In genomic region chr16:2149630-2150417, GRCh38 we compare ENCODE assay signal across 1 cellular context.
A peak's percentile ranks its signal among the peaks of the same experiment; 100 is the strongest.
TF ChIP-seq lines count a peak whose summit lies in the region.

No MANE protein-coding gene starts in this region.

TF ChIP-seq in HepG2, 621 proteins besides CTCF, POLR2A, EP300 and RAD21 (continued from another document and continues in another):
- no peak for TF ChIP-seq RNF219 (CRISPR knock-in tag; IDR thresholded peaks at IDR 0.05)
- TF ChIP-seq, protein P1, sequence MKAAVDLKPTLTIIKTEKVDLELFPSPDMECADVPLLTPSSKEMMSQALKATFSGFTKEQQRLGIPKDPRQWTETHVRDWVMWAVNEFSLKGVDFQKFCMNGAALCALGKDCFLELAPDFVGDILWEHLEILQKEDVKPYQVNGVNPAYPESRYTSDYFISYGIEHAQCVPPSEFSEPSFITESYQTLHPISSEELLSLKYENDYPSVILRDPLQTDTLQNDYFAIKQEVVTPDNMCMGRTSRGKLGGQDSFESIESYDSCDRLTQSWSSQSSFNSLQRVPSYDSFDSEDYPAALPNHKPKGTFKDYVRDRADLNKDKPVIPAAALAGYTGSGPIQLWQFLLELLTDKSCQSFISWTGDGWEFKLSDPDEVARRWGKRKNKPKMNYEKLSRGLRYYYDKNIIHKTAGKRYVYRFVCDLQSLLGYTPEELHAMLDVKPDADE (CRISPR knock-in tag; IDR thresholded peaks at IDR 0.05) = 0 out of 2 replicates have a peak, but pooled peaks have one; percentile 5
- TF ChIP-seq, protein P2, sequence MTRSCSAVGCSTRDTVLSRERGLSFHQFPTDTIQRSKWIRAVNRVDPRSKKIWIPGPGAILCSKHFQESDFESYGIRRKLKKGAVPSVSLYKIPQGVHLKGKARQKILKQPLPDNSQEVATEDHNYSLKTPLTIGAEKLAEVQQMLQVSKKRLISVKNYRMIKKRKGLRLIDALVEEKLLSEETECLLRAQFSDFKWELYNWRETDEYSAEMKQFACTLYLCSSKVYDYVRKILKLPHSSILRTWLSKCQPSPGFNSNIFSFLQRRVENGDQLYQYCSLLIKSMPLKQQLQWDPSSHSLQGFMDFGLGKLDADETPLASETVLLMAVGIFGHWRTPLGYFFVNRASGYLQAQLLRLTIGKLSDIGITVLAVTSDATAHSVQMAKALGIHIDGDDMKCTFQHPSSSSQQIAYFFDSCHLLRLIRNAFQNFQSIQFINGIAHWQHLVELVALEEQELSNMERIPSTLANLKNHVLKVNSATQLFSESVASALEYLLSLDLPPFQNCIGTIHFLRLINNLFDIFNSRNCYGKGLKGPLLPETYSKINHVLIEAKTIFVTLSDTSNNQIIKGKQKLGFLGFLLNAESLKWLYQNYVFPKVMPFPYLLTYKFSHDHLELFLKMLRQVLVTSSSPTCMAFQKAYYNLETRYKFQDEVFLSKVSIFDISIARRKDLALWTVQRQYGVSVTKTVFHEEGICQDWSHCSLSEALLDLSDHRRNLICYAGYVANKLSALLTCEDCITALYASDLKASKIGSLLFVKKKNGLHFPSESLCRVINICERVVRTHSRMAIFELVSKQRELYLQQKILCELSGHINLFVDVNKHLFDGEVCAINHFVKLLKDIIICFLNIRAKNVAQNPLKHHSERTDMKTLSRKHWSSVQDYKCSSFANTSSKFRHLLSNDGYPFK (CRISPR knock-in tag; IDR thresholded peaks at IDR 0.05; ENCODE audit: borderline replicate concordance) = peak; percentile 86
- TF ChIP-seq, protein P3, sequence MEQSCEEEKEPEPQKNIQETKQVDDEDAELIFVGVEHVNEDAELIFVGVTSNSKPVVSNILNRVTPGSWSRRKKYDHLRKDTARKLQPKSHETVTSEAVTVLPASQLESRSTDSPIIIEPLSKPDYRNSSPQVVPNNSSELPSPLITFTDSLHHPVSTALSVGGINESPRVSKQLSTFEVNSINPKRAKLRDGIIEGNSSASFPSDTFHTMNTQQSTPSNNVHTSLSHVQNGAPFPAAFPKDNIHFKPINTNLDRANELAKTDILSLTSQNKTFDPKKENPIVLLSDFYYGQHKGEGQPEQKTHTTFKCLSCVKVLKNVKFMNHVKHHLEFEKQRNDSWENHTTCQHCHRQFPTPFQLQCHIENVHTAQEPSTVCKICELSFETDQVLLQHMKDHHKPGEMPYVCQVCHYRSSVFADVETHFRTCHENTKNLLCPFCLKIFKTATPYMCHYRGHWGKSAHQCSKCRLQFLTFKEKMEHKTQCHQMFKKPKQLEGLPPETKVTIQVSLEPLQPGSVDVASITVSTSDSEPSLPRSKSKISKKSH (CRISPR knock-in tag; IDR thresholded peaks at IDR 0.05; ENCODE audit: borderline replicate concordance) = peak; percentile 56; the same call in 1 of the 2 replicates
- peak in 1 of 2 experiments; percentile 20; a peak in 1 of 4 replicates for TF ChIP-seq KLF16 (CRISPR knock-in tag; IDR thresholded peaks at IDR 0.05)
- TF ChIP-seq, protein P4, sequence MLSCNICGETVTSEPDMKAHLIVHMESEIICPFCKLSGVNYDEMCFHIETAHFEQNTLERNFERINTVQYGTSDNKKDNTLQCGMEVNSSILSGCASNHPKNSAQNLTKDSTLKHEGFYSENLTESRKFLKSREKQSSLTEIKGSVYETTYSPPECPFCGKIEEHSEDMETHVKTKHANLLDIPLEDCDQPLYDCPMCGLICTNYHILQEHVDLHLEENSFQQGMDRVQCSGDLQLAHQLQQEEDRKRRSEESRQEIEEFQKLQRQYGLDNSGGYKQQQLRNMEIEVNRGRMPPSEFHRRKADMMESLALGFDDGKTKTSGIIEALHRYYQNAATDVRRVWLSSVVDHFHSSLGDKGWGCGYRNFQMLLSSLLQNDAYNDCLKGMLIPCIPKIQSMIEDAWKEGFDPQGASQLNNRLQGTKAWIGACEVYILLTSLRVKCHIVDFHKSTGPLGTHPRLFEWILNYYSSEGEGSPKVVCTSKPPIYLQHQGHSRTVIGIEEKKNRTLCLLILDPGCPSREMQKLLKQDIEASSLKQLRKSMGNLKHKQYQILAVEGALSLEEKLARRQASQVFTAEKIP (CRISPR knock-in tag; IDR thresholded peaks at IDR 0.05; ENCODE audit: borderline replicate concordance) = no peak
- TF ChIP-seq, protein P5, sequence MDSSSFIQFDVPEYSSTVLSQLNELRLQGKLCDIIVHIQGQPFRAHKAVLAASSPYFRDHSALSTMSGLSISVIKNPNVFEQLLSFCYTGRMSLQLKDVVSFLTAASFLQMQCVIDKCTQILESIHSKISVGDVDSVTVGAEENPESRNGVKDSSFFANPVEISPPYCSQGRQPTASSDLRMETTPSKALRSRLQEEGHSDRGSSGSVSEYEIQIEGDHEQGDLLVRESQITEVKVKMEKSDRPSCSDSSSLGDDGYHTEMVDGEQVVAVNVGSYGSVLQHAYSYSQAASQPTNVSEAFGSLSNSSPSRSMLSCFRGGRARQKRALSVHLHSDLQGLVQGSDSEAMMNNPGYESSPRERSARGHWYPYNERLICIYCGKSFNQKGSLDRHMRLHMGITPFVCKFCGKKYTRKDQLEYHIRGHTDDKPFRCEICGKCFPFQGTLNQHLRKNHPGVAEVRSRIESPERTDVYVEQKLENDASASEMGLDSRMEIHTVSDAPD (CRISPR knock-in tag; IDR thresholded peaks at IDR 0.05) = 0 out of 2 replicates have a peak, but pooled peaks have one; percentile 50
- 0 out of 2 replicates have a peak, but pooled peaks have one; percentile 19 for TF ChIP-seq ZNF674 (CRISPR knock-in tag; IDR thresholded peaks at IDR 0.05; ENCODE audit: low read depth)
- TF ChIP-seq RARA (CRISPR knock-in tag; IDR thresholded peaks at IDR 0.05) = no peak
- no peak for TF ChIP-seq CSRNP2 (CRISPR knock-in tag; conservative IDR thresholded peaks at IDR 0.05; ENCODE audit: low read depth)
- no peak for TF ChIP-seq ZNF724P (CRISPR knock-in tag; IDR thresholded peaks at IDR 0.05; ENCODE audit: borderline replicate concordance)
- TF ChIP-seq, protein P6, sequence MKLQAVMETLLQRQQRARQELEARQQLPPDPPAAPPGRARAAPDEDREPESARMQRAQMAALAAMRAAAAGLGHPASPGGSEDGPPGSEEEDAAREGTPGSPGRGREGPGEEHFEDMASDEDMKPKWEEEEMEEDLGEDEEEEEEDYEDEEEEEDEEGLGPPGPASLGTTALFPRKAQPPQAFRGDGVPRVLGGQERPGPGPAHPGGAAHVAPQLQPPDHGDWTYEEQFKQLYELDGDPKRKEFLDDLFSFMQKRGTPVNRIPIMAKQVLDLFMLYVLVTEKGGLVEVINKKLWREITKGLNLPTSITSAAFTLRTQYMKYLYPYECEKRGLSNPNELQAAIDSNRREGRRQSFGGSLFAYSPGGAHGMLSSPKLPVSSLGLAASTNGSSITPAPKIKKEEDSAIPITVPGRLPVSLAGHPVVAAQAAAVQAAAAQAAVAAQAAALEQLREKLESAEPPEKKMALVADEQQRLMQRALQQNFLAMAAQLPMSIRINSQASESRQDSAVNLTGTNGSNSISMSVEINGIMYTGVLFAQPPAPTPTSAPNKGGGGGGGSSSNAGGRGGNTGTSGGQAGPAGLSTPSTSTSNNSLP (IDR thresholded peaks at IDR 0.05; ENCODE audit: low read depth, low read length) = no peak
- no peak for TF ChIP-seq ZNF33B (CRISPR knock-in tag; IDR thresholded peaks at IDR 0.05)
- peak; percentile 74; the same call in 1 of the 2 replicates for TF ChIP-seq GABPB1 (CRISPR knock-in tag; IDR thresholded peaks at IDR 0.05)
- peak; percentile 8; the same call in 1 of the 2 replicates for TF ChIP-seq ARID4A (CRISPR knock-in tag; IDR thresholded peaks at IDR 0.05; ENCODE audit: borderline replicate concordance)
- TF ChIP-seq, protein P7, sequence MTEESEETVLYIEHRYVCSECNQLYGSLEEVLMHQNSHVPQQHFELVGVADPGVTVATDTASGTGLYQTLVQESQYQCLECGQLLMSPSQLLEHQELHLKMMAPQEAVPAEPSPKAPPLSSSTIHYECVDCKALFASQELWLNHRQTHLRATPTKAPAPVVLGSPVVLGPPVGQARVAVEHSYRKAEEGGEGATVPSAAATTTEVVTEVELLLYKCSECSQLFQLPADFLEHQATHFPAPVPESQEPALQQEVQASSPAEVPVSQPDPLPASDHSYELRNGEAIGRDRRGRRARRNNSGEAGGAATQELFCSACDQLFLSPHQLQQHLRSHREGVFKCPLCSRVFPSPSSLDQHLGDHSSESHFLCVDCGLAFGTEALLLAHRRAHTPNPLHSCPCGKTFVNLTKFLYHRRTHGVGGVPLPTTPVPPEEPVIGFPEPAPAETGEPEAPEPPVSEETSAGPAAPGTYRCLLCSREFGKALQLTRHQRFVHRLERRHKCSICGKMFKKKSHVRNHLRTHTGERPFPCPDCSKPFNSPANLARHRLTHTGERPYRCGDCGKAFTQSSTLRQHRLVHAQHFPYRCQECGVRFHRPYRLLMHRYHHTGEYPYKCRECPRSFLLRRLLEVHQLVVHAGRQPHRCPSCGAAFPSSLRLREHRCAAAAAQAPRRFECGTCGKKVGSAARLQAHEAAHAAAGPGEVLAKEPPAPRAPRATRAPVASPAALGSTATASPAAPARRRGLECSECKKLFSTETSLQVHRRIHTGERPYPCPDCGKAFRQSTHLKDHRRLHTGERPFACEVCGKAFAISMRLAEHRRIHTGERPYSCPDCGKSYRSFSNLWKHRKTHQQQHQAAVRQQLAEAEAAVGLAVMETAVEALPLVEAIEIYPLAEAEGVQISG (CRISPR knock-in tag; IDR thresholded peaks at IDR 0.05) = peak; percentile 54
- no peak for TF ChIP-seq SPEN (CRISPR knock-in tag; IDR thresholded peaks at IDR 0.05; ENCODE audit: low read depth)
- TF ChIP-seq, protein P8, sequence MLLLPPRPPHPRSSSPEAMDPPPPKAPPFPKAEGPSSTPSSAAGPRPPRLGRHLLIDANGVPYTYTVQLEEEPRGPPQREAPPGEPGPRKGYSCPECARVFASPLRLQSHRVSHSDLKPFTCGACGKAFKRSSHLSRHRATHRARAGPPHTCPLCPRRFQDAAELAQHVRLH (CRISPR knock-in tag; IDR thresholded peaks at IDR 0.05; ENCODE audit: borderline replicate concordance, low read depth) = 0 out of 2 replicates have a peak, but pooled peaks have one; percentile 12
- TF ChIP-seq XRCC5 (optimal IDR thresholded peaks at IDR 0.05; ENCODE audit: low read length) = peak; percentile 17
- TF ChIP-seq RFX5 (IDR thresholded peaks at IDR 0.05; ENCODE audit: low read depth, low read length) = no peak
- TF ChIP-seq TBP (CRISPR knock-in tag; IDR thresholded peaks at IDR 0.05) = no peak
- 0 out of 2 replicates have a peak, but pooled peaks have one; percentile 36 for TF ChIP-seq KAT8 (CRISPR knock-in tag; IDR thresholded peaks at IDR 0.05)
- peak; percentile 26; the same call in 1 of the 2 replicates for TF ChIP-seq ZNF331 (CRISPR knock-in tag; IDR thresholded peaks at IDR 0.05)
- peak; percentile 72; the same call in 1 of the 2 replicates for TF ChIP-seq HNRNPL (IDR thresholded peaks at IDR 0.05; ENCODE audit: low read depth, low read length)
- TF ChIP-seq HCFC1 (IDR thresholded peaks at IDR 0.05; ENCODE audit: low read depth, low read length) = no peak
